Comparison of ENCODE assay signal across 8 cellular contexts in genomic region chr4:104930745-104931736, GRCh38.
A peak's percentile ranks its signal among the peaks of the same experiment; 100 is the strongest.
DNase-seq lines count a peak whose midpoint lies in the region; ATAC-seq and TF ChIP-seq lines count a peak whose summit lies in the region.
"Not testable (repeated sequence)": the region's sequence is repeated elsewhere in the genome, so short reads cannot be mapped to it uniquely, and the experiment has no call there.

No MANE protein-coding gene starts in this region.

- H3K9me3 Mint-ChIP-seq in naive thymus-derived CD8-positive, alpha-beta T cell: peaks cover 0 to 22% (median 10%) of the 10 kb centered on the region in 9 donors

- H3K27ac Mint-ChIP-seq in naive thymus-derived CD8-positive, alpha-beta T cell: peak overlapping the region; percentile 82 to 95 (median 90)

- POLR2A ChIA-PET in naive thymus-derived CD8-positive, alpha-beta T cell (lab: Charles Lee): interaction anchor here (1.0 to 2.8 kb wide), 4 partner anchors 12 to 542 kb away, joined by 3 to 15 read pairs (median 7); partner anchors contain the start of gene PPA2

- H3K27me3 Mint-ChIP-seq in naive thymus-derived CD8-positive, alpha-beta T cell: not testable (repeated sequence)

- not testable (repeated sequence) for H3K4me3 ChIP-seq in stomach

- H3K9me3 ChIP-seq in stomach: peaks cover 0 to 14% (median 7%) of the 10 kb centered on the region in 4 donors

- peak; percentile 64 for ATAC-seq in GM21717 (IDR thresholded peaks at IDR 0.05; ENCODE audit: unreplicated experiment)
- ATAC-seq in naive thymus-derived CD8-positive, alpha-beta T cell: peak; percentile 84 to 88

- 17 to 27% (median 20%) methylated on average over 5 of the region's 5 CpGs for WGBS in stomach, 5 donors

- in situ Hi-C loops in KBM-7 (cut with MboI; ENCODE audit: low pct_unique_long_range_greater_than_20kb, low sequenced_read_pairs): not testable (repeated sequence)

- peaks cover 28 to 54% (median 52%) of the 10 kb centered on the region in 4 donors for H3K4me1 Mint-ChIP-seq in naive thymus-derived CD8-positive, alpha-beta T cell

- TF ChIP-seq CTCF in stomach (IDR thresholded peaks at IDR 0.05): not testable (repeated sequence)

- TF ChIP-seq EP300 in stomach (IDR thresholded peaks at IDR 0.05): not testable (repeated sequence)

- intact Hi-C loops in stomach (cut with DNase I; ENCODE audit: low total_unique reads): not testable (repeated sequence)

- not testable (repeated sequence) for H3K36me3 ChIP-seq in stomach

- H3K27ac ChIP-seq in stomach: not testable (repeated sequence)

- H3K36me3 Mint-ChIP-seq in naive thymus-derived CD8-positive, alpha-beta T cell: peaks cover 0 to 15% (median 5%) of the 10 kb centered on the region in 3 donors

- peak overlapping the region; percentile 32 to 80 (median 72) for H3K4me3 Mint-ChIP-seq in naive thymus-derived CD8-positive, alpha-beta T cell

- not testable (repeated sequence) for H3K27me3 ChIP-seq in stomach

- DNase-seq in GM04504 (ENCODE audit: low read depth): peak; percentile 5
- peak; percentile 82 for DNase-seq in KBM-7
- peak; percentile 41 for DNase-seq in SK-N-DZ (ENCODE audit: low spot score)
- peak; percentile 4 for DNase-seq in activated T-helper 1 cell treated with Interleukin-2 at 50 U/mL for 16 hours (ENCODE audit: low read depth)
- DNase-seq in erythroblast (lab: John Stamatoyannopoulos, UW): peak; percentile 18 to 40
- peak; percentile 15 to 83 (median 49) for DNase-seq in naive thymus-derived CD8-positive, alpha-beta T cell
- peak; percentile 25 for DNase-seq in stomach

- not testable (repeated sequence) for TF ChIP-seq POLR2A in erythroblast (IDR thresholded peaks at IDR 0.05; ENCODE audit: low read length); stomach (IDR thresholded peaks at IDR 0.05)

- H3K4me1 ChIP-seq in stomach: not testable (repeated sequence)

Comparison
In these comparisons a context has a peak if more than half of its experiments do, and no peak if none do; other contexts are left out.
1. DNase-seq: peak in every context shown above with its lines; median percentile 82 in KBM-7; 49 in naive thymus-derived CD8-positive, alpha-beta T cell; 41 in SK-N-DZ; 29 in erythroblast; 25 in stomach; 5 in GM04504; 4 in activated T-helper 1 cell treated with Interleukin-2 at 50 U/mL for 16 hours.